In the genomic region with DNA sequence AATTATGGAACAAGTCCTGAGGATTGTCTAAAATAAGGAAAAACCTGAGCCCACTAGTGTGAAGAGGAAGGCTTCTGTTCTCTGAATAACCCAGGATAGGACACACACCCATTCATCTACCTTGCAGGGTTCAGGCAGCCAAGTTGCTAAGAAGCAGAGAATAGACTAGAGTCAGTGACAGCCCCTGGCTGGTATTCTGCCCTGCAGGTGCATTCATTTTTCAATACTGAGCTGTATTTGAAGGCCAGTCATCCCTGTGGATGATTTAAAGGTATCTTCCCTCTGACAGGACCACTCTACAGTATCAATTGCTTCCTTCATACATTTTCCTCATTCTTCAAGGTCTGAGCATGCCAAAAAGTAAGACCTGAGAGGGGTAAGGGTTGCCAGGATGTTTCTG, we compare ENCODE assay signal across 16 cellular contexts. TPM values are rescaled to one million over a fixed set of nuclear protein-coding genes. Genes with fewer than 3 reads are reported as not detected.
DNase-seq lines count a peak whose midpoint lies in the region; TF ChIP-seq lines count a peak whose summit lies in the region.
"Had no signal": no experiment of that assay in that cellular context is flagged by ENCODE, and none has a peak within 500 bp of the region (broad histone marks: within the 10 kb centered on the region; RNA-seq: fewer than 3 reads in every experiment).

No MANE protein-coding gene starts in this region.

- H3K9ac ChIP-seq in stomach smooth muscle (ENCODE audit: low read length in 2 of 2): no peak overlapping the region

- no peaks in the 10 kb centered on the region for H3K9me3 Mint-ChIP-seq in mesothelial cell of epicardium
- H3K9me3 Mint-ChIP-seq: CD4-positive, alpha-beta T cell; GM23338 had no signal

- no peaks in the 10 kb centered on the region for H3K36me3 ChIP-seq in stomach smooth muscle (ENCODE audit: control insufficient read depth in 2 of 2, insufficient read depth in 2 of 2, low read length in 2 of 2)

- TF ChIP-seq CTCF in dorsolateral prefrontal cortex (IDR thresholded peaks at IDR 0.05 in 54 of 56, conservative IDR thresholded peaks at IDR 0.05 in 2 of 56; ENCODE audit: low read depth in 1 of 56, partially characterized antibody in 56 of 56) (no peak), mesothelial cell of epicardium (IDR thresholded peaks at IDR 0.05; ENCODE audit: unreplicated experiment) (no peak)

- H3K27ac ChIP-seq in angular gyrus (ENCODE audit: low read depth, low read length) (peak overlapping the region; percentile 91), dorsolateral prefrontal cortex (peak overlapping the region in 47 of 59 donors; percentile 1 to 100 (median 84)), stomach smooth muscle (ENCODE audit: low read length) (peak overlapping the region; percentile 87)
- H3K27ac ChIP-seq: C4-2B had no signal

- intact Hi-C loops in dorsolateral prefrontal cortex (cut with DNase I): loop anchor here (2.0 to 10.0 kb wide), 3 partner anchors 139 to 383 kb away; no protein-coding TSS in a partner anchor

- no peak overlapping the region for H3K4me3 Mint-ChIP-seq in mesothelial cell of epicardium
- H3K4me3 Mint-ChIP-seq: CD4-positive, alpha-beta T cell; GM23338 had no signal

- H3K4me1 ChIP-seq in stomach smooth muscle (ENCODE audit: control insufficient read depth, insufficient read depth, low read length): peaks cover 28% of the 10 kb centered on the region
- H3K4me1 ChIP-seq: Caco-2 had no signal

- peak overlapping the region; percentile 77 for H3K27ac Mint-ChIP-seq in mesothelial cell of epicardium
- H3K27ac Mint-ChIP-seq: CD4-positive, alpha-beta T cell; GM23338 had no signal

- no peaks in the 10 kb centered on the region for H3K27me3 Mint-ChIP-seq in mesothelial cell of epicardium (ENCODE audit: low read depth)

- H3K4me3 ChIP-seq in dorsolateral prefrontal cortex (no peak overlapping the region), stomach smooth muscle (ENCODE audit: low read length in 2 of 2) (no peak overlapping the region)
- H3K4me3 ChIP-seq: GM23338 had no signal

- DNase-seq in dorsolateral prefrontal cortex (no peak), mesothelial cell of epicardium (ENCODE audit: low spot score in 2 of 2, unreplicated experiment in 2 of 2) (no peak), NCI-H446 (lab: John Stamatoyannopoulos, UW) (no peak)
- no peak for DNase-seq in effector CD4-positive, alpha-beta T cell
- no peak for DNase-seq in stimulated activated CD4-positive, alpha-beta T cell treated with anti-CD3 and anti-CD28 coated beads, Interleukin-4, amount 100 ng/mL, for 4 hours
- DNase-seq: ACHN; Caco-2; CD4-positive, alpha-beta T cell; DMS79 treated with DMSO at 0.1 percent for 48 hours; GF-D8; HCEC 1CT; IMR-90 had no signal

- peaks cover 5% of the 10 kb centered on the region for H3K36me3 Mint-ChIP-seq in mesothelial cell of epicardium

- peaks cover 42% of the 10 kb centered on the region for H3K4me1 Mint-ChIP-seq in mesothelial cell of epicardium

- H3K27me3 ChIP-seq in dorsolateral prefrontal cortex (no peaks in the 10 kb centered on the region), stomach smooth muscle (ENCODE audit: control insufficient read depth in 1 of 2, insufficient read depth in 2 of 2, low read length in 2 of 2) (no peaks in the 10 kb centered on the region)

- H3K9me3 ChIP-seq in stomach smooth muscle (ENCODE audit: control insufficient read depth in 2 of 2, low read length in 2 of 2): no peaks in the 10 kb centered on the region
- H3K9me3 ChIP-seq: Caco-2 had no signal

RNA-seq across cellular contexts. Expression of a gene that starts 22.9 kb away (rescaled TPM):
- total RNA-seq in dorsolateral prefrontal cortex (1 to 10 TPM; 2.2 to 9.3 (median 5.1) TPM), mesothelial cell of epicardium (54.4 to 58.3 TPM (median 56.2 TPM) in 3 replicates)
- total RNA-seq: CD4-positive, alpha-beta T cell had no signal

RNA-seq across cellular contexts. Expression of a gene that starts 38.9 kb away (rescaled TPM):
- 100 to 1,000 TPM in 51 of 120 experiments, 10 to 100 TPM in 69; 39.0 to 240 (median 95.0) TPM for total RNA-seq in dorsolateral prefrontal cortex
- 77.2 to 87.3 TPM (median 77.4 TPM) in 3 replicates for total RNA-seq in mesothelial cell of epicardium

RNA-seq across cellular contexts. Expression of a gene that starts 57.6 kb away (rescaled TPM):
- total RNA-seq in dorsolateral prefrontal cortex: 10 to 100 TPM; 26.6 to 73.6 (median 35.7) TPM
- 14.1 to 14.8 TPM (median 14.3 TPM) in 3 replicates for total RNA-seq in mesothelial cell of epicardium
